Comparison of ENCODE assay signal across 8 cellular contexts in the genomic region with DNA sequence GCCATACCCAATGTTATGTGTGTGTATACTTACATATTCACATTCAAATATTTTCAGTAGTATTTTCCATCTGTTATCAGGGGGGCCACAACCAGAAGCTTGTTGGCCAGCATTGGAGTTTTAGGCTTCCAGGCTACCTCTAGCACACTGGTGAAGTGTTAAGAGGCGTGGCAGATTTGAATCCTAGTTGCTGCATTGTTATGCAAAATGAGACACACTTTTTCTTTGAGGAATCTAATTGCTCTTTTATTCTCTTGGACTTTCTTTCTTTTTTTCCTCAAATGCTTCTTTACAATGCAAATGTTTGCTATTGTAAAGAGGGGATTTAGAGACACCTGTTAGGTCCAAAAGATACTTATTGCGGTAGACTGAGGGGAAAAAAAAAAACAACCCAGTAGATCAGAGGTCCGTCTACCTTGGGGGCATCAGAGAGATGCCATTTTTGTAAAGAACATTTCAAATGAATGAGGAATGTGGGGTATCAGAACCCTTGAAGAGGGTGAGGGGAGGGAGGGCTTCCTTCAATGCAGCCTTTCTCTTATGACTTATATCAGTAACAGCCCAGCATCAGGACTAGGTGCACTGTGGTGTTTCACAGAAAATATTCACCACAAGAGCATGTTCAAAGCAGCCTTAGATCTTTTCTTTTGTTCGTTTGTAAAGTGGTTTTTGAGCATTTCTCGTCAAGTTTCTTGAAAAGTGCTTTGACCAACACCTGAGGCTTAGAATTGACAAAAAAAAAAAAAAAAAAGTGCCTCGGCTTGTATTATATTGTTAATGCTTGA. TPM values are rescaled to one million over a fixed set of nuclear protein-coding genes. Genes with fewer than 3 reads are reported as not detected.
DNase-seq lines count a peak whose midpoint lies in the region; ATAC-seq and TF ChIP-seq lines count a peak whose summit lies in the region.

No MANE protein-coding gene starts in this region.

- H3K36me3 Mint-ChIP-seq in endodermal cell (ENCODE audit: low read depth): no peaks in the 10 kb centered on the region
- H3K36me3 Mint-ChIP-seq in progenitor cell of endocrine pancreas (ENCODE audit: insufficient read depth): no peaks in the 10 kb centered on the region

- H3K27ac Mint-ChIP-seq in endodermal cell (no peak overlapping the region), progenitor cell of endocrine pancreas (no peak overlapping the region)

- H3K27me3 ChIP-seq in GM06990 (replicated peaks; ENCODE audit: control insufficient read depth, insufficient read depth, low read length) (no peaks in the 10 kb centered on the region), SJCRH30 (no peaks in the 10 kb centered on the region), endodermal cell (ENCODE audit: control insufficient read depth, insufficient read depth, low read length, poor library complexity, severe bottlenecking) (peaks cover 41% of the 10 kb centered on the region)

- H3K4me3 ChIP-seq in GM06990 (replicated peaks; ENCODE audit: low read depth, low read length) (peak overlapping the region; percentile 91), SJCRH30 (peak overlapping the region; percentile 73), endodermal cell (ENCODE audit: low read length) (peak overlapping the region; percentile 93)

- H3K4me1 Mint-ChIP-seq in endodermal cell (peaks cover 35% of the 10 kb centered on the region), progenitor cell of endocrine pancreas (ENCODE audit: low read depth) (peaks cover 39% of the 10 kb centered on the region)

- no peaks in the 10 kb centered on the region for H3K9me3 Mint-ChIP-seq in endodermal cell
- H3K9me3 Mint-ChIP-seq in progenitor cell of endocrine pancreas (ENCODE audit: low read depth): no peaks in the 10 kb centered on the region

- no peaks in the 10 kb centered on the region; the same call in 1 of the 2 replicates for H3K36me3 ChIP-seq in GM06990 (ENCODE audit: control insufficient read depth, insufficient read depth, low read length)
- H3K36me3 ChIP-seq in SJCRH30: no peaks in the 10 kb centered on the region
- no peaks in the 10 kb centered on the region for H3K36me3 ChIP-seq in endodermal cell (ENCODE audit: control insufficient read depth, insufficient read depth, low read length)

- no peak overlapping the region for H3K4me3 Mint-ChIP-seq in endodermal cell
- peak overlapping the region; percentile 92 for H3K4me3 Mint-ChIP-seq in progenitor cell of endocrine pancreas (ENCODE audit: low read depth)

- H3K9ac ChIP-seq in endodermal cell (ENCODE audit: extremely low read depth, low read length, poor library complexity, severe bottlenecking): no peak overlapping the region

- ATAC-seq in GM21367 (IDR thresholded peaks at IDR 0.05; ENCODE audit: unreplicated experiment) (no peak), HG02840 (IDR thresholded peaks at IDR 0.05; ENCODE audit: low FRiP score, unreplicated experiment) (no peak)

- H3K27ac ChIP-seq in SJCRH30 (no peak overlapping the region), endodermal cell (ENCODE audit: low read depth, low read length) (no peak overlapping the region)

- H3K27me3 Mint-ChIP-seq in endodermal cell (ENCODE audit: insufficient read depth): peaks cover 38% of the 10 kb centered on the region
- peaks cover 2% of the 10 kb centered on the region for H3K27me3 Mint-ChIP-seq in progenitor cell of endocrine pancreas

- WGBS in endodermal cell (ENCODE audit: insufficient coverage in 1 of 2, insufficient read length in 1 of 2), 2 experiments: 10 to 31% methylated on average over 3 to 6 of the region's 6 CpGs

- TF ChIP-seq CTCF in GM06990 (IDR thresholded peaks at IDR 0.05; ENCODE audit: insufficient read depth, low read length, poor library complexity, severe bottlenecking) (no peak), endodermal cell (conservative IDR thresholded peaks at IDR 0.05) (no peak), progenitor cell of endocrine pancreas (IDR thresholded peaks at IDR 0.05; ENCODE audit: unreplicated experiment) (no peak)

- no peak for DNase-seq in GM06990 (ENCODE audit: extremely low read depth, insufficient read length)
- DNase-seq in SJCRH30: no peak
- DNase-seq in endodermal cell: no peak
- no peak for DNase-seq in progenitor cell of endocrine pancreas (ENCODE audit: low spot score, unreplicated experiment)
- no peak for DNase-seq in NK-92 (lab: John Stamatoyannopoulos, UW; ENCODE audit: unreplicated experiment)
- no peak for DNase-seq in stimulated activated CD4-positive, alpha-beta T cell treated with anti-CD3 and anti-CD28 coated beads, Interleukin-2, amount 100 ng/mL, for 48 hours

- H3K4me1 ChIP-seq in SJCRH30: 0 out of 2 replicates have a peak, but pooled peaks cover 2% of the 10 kb centered on the region
- peaks cover 2% of the 10 kb centered on the region for H3K4me1 ChIP-seq in endodermal cell (ENCODE audit: control insufficient read depth, insufficient read depth, low read length)

- H3K9me3 ChIP-seq in SJCRH30 (replicated peaks): no peaks in the 10 kb centered on the region
- no peaks in the 10 kb centered on the region for H3K9me3 ChIP-seq in endodermal cell (ENCODE audit: control insufficient read depth, low read length)

RNA-seq across cellular contexts. Expression of a gene that starts 3.8 kb away (rescaled TPM):
- 45.1 and 64.7 TPM in 2 replicates for total RNA-seq in SJCRH30 (2014; rRNA removed; shearing (Covaris generic))
- total RNA-seq in endodermal cell: 1 to 10 TPM; 2.6 to 8.6 TPM
- polyA plus RNA-seq in endodermal cell (2013, experiment 1 of 2): 5.4 TPM
- 3.8 TPM for polyA plus RNA-seq in endodermal cell (2013, experiment 2 of 2)
- 55.8 and 57.0 TPM in 2 replicates for total RNA-seq in progenitor cell of endocrine pancreas
